ENCODE assay signal across 1 cellular context in genomic region chr19:2739602-2740313, GRCh38.
TF ChIP-seq lines count a peak whose summit lies in the region.

TSS of gene SLC39A3 (minus strand) at chr19:2740017. CDS start at chr19:2737257, 2,760 bp downstream.

TF ChIP-seq in GM12878, 131 proteins besides CTCF, POLR2A, EP300 and RAD21 (continued from another document):
- TF ChIP-seq, protein P1, sequence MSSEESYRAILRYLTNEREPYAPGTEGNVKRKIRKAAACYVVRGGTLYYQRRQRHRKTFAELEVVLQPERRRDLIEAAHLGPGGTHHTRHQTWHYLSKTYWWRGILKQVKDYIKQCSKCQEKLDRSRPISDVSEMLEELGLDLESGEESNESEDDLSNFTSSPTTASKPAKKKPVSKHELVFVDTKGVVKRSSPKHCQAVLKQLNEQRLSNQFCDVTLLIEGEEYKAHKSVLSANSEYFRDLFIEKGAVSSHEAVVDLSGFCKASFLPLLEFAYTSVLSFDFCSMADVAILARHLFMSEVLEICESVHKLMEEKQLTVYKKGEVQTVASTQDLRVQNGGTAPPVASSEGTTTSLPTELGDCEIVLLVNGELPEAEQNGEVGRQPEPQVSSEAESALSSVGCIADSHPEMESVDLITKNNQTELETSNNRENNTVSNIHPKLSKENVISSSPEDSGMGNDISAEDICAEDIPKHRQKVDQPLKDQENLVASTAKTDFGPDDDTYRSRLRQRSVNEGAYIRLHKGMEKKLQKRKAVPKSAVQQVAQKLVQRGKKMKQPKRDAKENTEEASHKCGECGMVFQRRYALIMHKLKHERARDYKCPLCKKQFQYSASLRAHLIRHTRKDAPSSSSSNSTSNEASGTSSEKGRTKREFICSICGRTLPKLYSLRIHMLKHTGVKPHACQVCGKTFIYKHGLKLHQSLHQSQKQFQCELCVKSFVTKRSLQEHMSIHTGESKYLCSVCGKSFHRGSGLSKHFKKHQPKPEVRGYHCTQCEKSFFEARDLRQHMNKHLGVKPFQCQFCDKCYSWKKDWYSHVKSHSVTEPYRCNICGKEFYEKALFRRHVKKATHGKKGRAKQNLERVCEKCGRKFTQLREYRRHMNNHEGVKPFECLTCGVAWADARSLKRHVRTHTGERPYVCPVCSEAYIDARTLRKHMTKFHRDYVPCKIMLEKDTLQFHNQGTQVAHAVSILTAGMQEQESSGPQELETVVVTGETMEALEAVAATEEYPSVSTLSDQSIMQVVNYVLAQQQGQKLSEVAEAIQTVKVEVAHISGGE (CRISPR knock-in tag; IDR thresholded peaks at IDR 0.05) = peak; percentile 96
- TF ChIP-seq KDM1A (IDR thresholded peaks at IDR 0.05; ENCODE audit: borderline replicate concordance) (no peak), POLR2AphosphoS5 (IDR thresholded peaks at IDR 0.05; ENCODE audit: low read length) (peak; percentile 41; the same call in 1 of the 2 replicates), KLF5 (IDR thresholded peaks at IDR 0.05; ENCODE audit: partially characterized antibody) (peak; percentile 56), NFYA (IDR thresholded peaks at IDR 0.05; ENCODE audit: borderline replicate concordance, low read depth, low read length) (no peak; the same call in 1 of the 2 replicates), CHD2 (IDR thresholded peaks at IDR 0.05; ENCODE audit: borderline replicate concordance, low read depth, low read length) (peak; percentile 89), FOS (IDR thresholded peaks at IDR 0.05; ENCODE audit: borderline replicate concordance, extremely low read depth, insufficient read length) (peak; percentile 62), BHLHE40 (IDR thresholded peaks at IDR 0.05; ENCODE audit: borderline replicate concordance in 1 of 2, low read depth in 2 of 2, low read length in 1 of 2) (peak; percentile 9 to 45; a peak in 1 of 4 replicates), YBX1 (IDR thresholded peaks at IDR 0.05) (no peak), SMARCA5 (IDR thresholded peaks at IDR 0.05) (peak; percentile 67; the same call in 1 of the 2 replicates), PAX8 (IDR thresholded peaks at IDR 0.05) (no peak), NR2F1 (conservative IDR thresholded peaks at IDR 0.05) (no peak)
- TF ChIP-seq, protein P2, sequence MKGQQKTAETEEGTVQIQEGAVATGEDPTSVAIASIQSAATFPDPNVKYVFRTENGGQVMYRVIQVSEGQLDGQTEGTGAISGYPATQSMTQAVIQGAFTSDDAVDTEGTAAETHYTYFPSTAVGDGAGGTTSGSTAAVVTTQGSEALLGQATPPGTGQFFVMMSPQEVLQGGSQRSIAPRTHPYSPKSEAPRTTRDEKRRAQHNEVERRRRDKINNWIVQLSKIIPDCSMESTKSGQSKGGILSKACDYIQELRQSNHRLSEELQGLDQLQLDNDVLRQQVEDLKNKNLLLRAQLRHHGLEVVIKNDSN (IDR thresholded peaks at IDR 0.05; ENCODE audit: borderline replicate concordance, extremely low read length, insufficient read depth, low read depth, low read length) = peak; percentile 41
